In genomic region chr2:30371028-30371708, GRCh38 we compare ENCODE assay signal across 11 cellular contexts.
"Had no signal": no experiment of that assay in that cellular context is flagged by ENCODE, and none has a peak within 500 bp of the region (broad histone marks: within the 10 kb centered on the region; RNA-seq: fewer than 3 reads in every experiment).

No MANE protein-coding gene starts in this region.

- H3K36me3 Mint-ChIP-seq: activated naive CD4-positive, alpha-beta T cell treated with anti-CD3 and anti-CD28 coated beads, Interleukin-2, amount 10 ng/mL, durations not matched to agents 7 days and 5 days; naive B cell had no signal

- H3K4me3 Mint-ChIP-seq: activated naive CD4-positive, alpha-beta T cell treated with anti-CD3 and anti-CD28 coated beads, Interleukin-2, amount 10 ng/mL, durations not matched to agents 7 days and 5 days; effector memory CD8-positive, alpha-beta T cell had no signal

- H3K36me3 ChIP-seq: brain microvascular endothelial cell, lower lobe of right lung, neutrophil, SJSA1, tibial nerve had no signal

- ATAC-seq: effector memory CD8-positive, alpha-beta T cell; lower lobe of right lung had no signal

- H3K27me3 Mint-ChIP-seq: effector memory CD8-positive, alpha-beta T cell had no signal

- DNase-seq: activated CD4-positive, CD25-positive, alpha-beta regulatory T cell treated with anti-CD3 and anti-CD28 coated beads, Interleukin-2, amount 50 U/mL, for 72 hours; activated naive CD4-positive, alpha-beta T cell treated with anti-CD3 and anti-CD28 coated beads, Interleukin-2, amount 10 ng/mL, durations not matched to agents 7 days and 5 days; amygdala; brain microvascular endothelial cell; effector memory CD8-positive, alpha-beta T cell; hypothalamus; lower lobe of right lung; naive B cell had no signal

- H3K27ac ChIP-seq: brain microvascular endothelial cell, lower lobe of right lung, neutrophil, SJSA1, tibial nerve had no signal

- H3K27me3 ChIP-seq: brain microvascular endothelial cell, SJSA1, tibial nerve had no signal

- H3K4me3 ChIP-seq: lower lobe of right lung, SJSA1, tibial nerve had no signal

- H3K9me3 ChIP-seq: lower lobe of right lung, neutrophil, SJSA1, tibial nerve had no signal

- H3K9me3 Mint-ChIP-seq: activated naive CD4-positive, alpha-beta T cell treated with anti-CD3 and anti-CD28 coated beads, Interleukin-2, amount 10 ng/mL, durations not matched to agents 7 days and 5 days; effector memory CD8-positive, alpha-beta T cell; naive B cell had no signal

- H3K27ac Mint-ChIP-seq: activated naive CD4-positive, alpha-beta T cell treated with anti-CD3 and anti-CD28 coated beads, Interleukin-2, amount 10 ng/mL, durations not matched to agents 7 days and 5 days had no signal
